In genomic region chr14:31994391-31995033, GRCh38 we compare ENCODE assay signal across 16 cellular contexts.
DNase-seq lines count a peak whose midpoint lies in the region; ATAC-seq, FAIRE-seq and TF ChIP-seq lines count a peak whose summit lies in the region.
"Had no signal": no experiment of that assay in that cellular context is flagged by ENCODE, and none has a peak within 500 bp of the region (broad histone marks: within the 10 kb centered on the region; RNA-seq: fewer than 3 reads in every experiment).

No MANE protein-coding gene starts in this region.

- H3K36me3 Mint-ChIP-seq in chondrocyte (ENCODE audit: low read depth), result no peaks in the 10 kb centered on the region
- no peaks in the 10 kb centered on the region for H3K36me3 Mint-ChIP-seq in mesothelial cell of epicardium
- H3K36me3 Mint-ChIP-seq: activated naive CD4-positive, alpha-beta T cell treated with anti-CD3 and anti-CD28 coated beads, Interleukin-2, amount 50 U/mL, for 24 hours; CD4-positive, alpha-beta memory T cell had no signal

- no peak overlapping the region for H3K4me3 ChIP-seq in A549
- no peak overlapping the region for H3K4me3 ChIP-seq in lower leg skin (ENCODE audit: low read depth, poor library complexity, severe bottlenecking)

- TF ChIP-seq POLR2A in A549 (IDR thresholded peaks at IDR 0.05; ENCODE audit: low read length), result no peak
- no peak for TF ChIP-seq POLR2A in lower leg skin (IDR thresholded peaks at IDR 0.05)

- no peak for TF ChIP-seq EP300 in A549 (IDR thresholded peaks at IDR 0.05)

- CTCF ChIA-PET in A549 (lab: Yijun Ruan, JAX), result interaction anchor here (0.6 to 3.2 kb wide), 7 partner anchors 11 to 484 kb away, joined by 3 to 9 read pairs (median 3); no protein-coding TSS in a partner anchor

- H3K27ac ChIP-seq in A549, result peak overlapping the region; percentile 34 to 63; a peak in 4 of 6 replicates

- H3K9me3 ChIP-seq in A549, result no peaks in the 10 kb centered on the region

- H3K4me1 Mint-ChIP-seq in chondrocyte (ENCODE audit: low read depth), result peaks cover 59% of the 10 kb centered on the region
- H3K4me1 Mint-ChIP-seq in mesothelial cell of epicardium, result peaks cover 66% of the 10 kb centered on the region
- H3K4me1 Mint-ChIP-seq: activated naive CD4-positive, alpha-beta T cell treated with anti-CD3 and anti-CD28 coated beads, Interleukin-2, amount 50 U/mL, for 24 hours had no signal

- H3K27me3 Mint-ChIP-seq in chondrocyte (ENCODE audit: low read depth) (no peaks in the 10 kb centered on the region), mesothelial cell of epicardium (ENCODE audit: low read depth) (no peaks in the 10 kb centered on the region)
- H3K27me3 Mint-ChIP-seq: activated naive CD4-positive, alpha-beta T cell treated with anti-CD3 and anti-CD28 coated beads, Interleukin-2, amount 50 U/mL, for 24 hours had no signal

- no peak for FAIRE-seq in A549 (lab: Jason Lieb, UNC)
- FAIRE-seq in HTR-8/SVneo (lab: Jason Lieb, UNC), result peak; percentile 36
- FAIRE-seq: keratinocyte had no signal

- H3K4me2 ChIP-seq in A549, result no peak overlapping the region

- H3K4me1 ChIP-seq in A549, result peaks cover 49% of the 10 kb centered on the region

- POLR2A ChIA-PET in A549 (lab: Yijun Ruan, JAX), result no interaction called here

- ATAC-seq in A549 (peak in 1 of 2 experiments; percentile 12; a peak in 3 of 6 replicates), left lobe of liver (no peak)

- no peak for TF ChIP-seq RAD21 in A549 (conservative IDR thresholded peaks at IDR 0.05 in 1 of 2, IDR thresholded peaks at IDR 0.05 in 1 of 2)

- WGBS in A549 (ENCODE audit: missing lambda C conversion rate), result 78% methylated on average over 3 of the region's 3 CpGs
- WGBS in lower leg skin, 2 donors, result 66 to 81% methylated on average over 3 of the region's 3 CpGs

- intact Hi-C loops in lower leg skin (cut with DNase I; ENCODE audit: low total_unique reads), result no loop called here

- peak overlapping the region; percentile 57 for H3K27ac Mint-ChIP-seq in chondrocyte (ENCODE audit: unreplicated experiment)
- H3K27ac Mint-ChIP-seq in mesothelial cell of epicardium, result peak overlapping the region; percentile 90
- H3K27ac Mint-ChIP-seq: activated naive CD4-positive, alpha-beta T cell treated with anti-CD3 and anti-CD28 coated beads, Interleukin-2, amount 50 U/mL, for 24 hours had no signal

- H3K9me3 Mint-ChIP-seq in chondrocyte (ENCODE audit: low read depth), result no peaks in the 10 kb centered on the region
- H3K9me3 Mint-ChIP-seq in mesothelial cell of epicardium, result no peaks in the 10 kb centered on the region
- H3K9me3 Mint-ChIP-seq: activated naive CD4-positive, alpha-beta T cell treated with anti-CD3 and anti-CD28 coated beads, Interleukin-2, amount 50 U/mL, for 24 hours; CD4-positive, alpha-beta memory T cell had no signal

- H3K4me3 Mint-ChIP-seq in chondrocyte (ENCODE audit: unreplicated experiment), result no peak overlapping the region
- H3K4me3 Mint-ChIP-seq in mesothelial cell of epicardium, result no peak overlapping the region
- H3K4me3 Mint-ChIP-seq: activated naive CD4-positive, alpha-beta T cell treated with anti-CD3 and anti-CD28 coated beads, Interleukin-2, amount 50 U/mL, for 24 hours; CD4-positive, alpha-beta memory T cell had no signal

- DNase-seq in A549 (ENCODE audit: low read depth in 1 of 2, low spot score in 1 of 2) (no peak), HTR-8/SVneo (ENCODE audit: insufficient read length, low spot score) (no peak), chondrocyte (ENCODE audit: low spot score) (no peak), mesothelial cell of epicardium (ENCODE audit: low spot score in 2 of 2, unreplicated experiment in 2 of 2) (no peak), lower leg skin (ENCODE audit: low spot score in 2 of 2) (no peak), hepatic stellate cell (ENCODE audit: low spot score) (no peak), left lobe of liver (ENCODE audit: low spot score) (no peak)
- no peak for DNase-seq in activated naive CD4-positive, alpha-beta T cell (lab: John Stamatoyannopoulos, UW)
- DNase-seq: activated CD4-positive, alpha-beta T cell treated with anti-CD3 and anti-CD28 coated beads, Interleukin-2, amount 50 U/mL, for 48 hours; CD4-positive, alpha-beta memory T cell; DMS79 treated with DMSO at 0.1 percent for 48 hours; NCI-H187 treated with DMSO at 0.1 percent for 48 hours; SHP77; stimulated activated naive CD4-positive, alpha-beta T cell treated with Interleukin-2 at 50 U/mL for 16 hours had no signal

- TF ChIP-seq CTCF in A549 (IDR thresholded peaks at IDR 0.05) (no peak), chondrocyte (IDR thresholded peaks at IDR 0.05) (no peak), mesothelial cell of epicardium (IDR thresholded peaks at IDR 0.05; ENCODE audit: unreplicated experiment) (no peak), lower leg skin (IDR thresholded peaks at IDR 0.05) (no peak)

TF ChIP-seq in A549, 52 proteins besides CTCF, POLR2A, EP300 and RAD21:
- TF ChIP-seq GATA3 (IDR thresholded peaks at IDR 0.05; ENCODE audit: borderline replicate concordance), result peak; percentile 31; the same call in 1 of the 2 replicates
- TF ChIP-seq NR3C1 (IDR thresholded peaks at IDR 0.05), result no peak
- TF ChIP-seq HES2 (IDR thresholded peaks at IDR 0.05), result no peak
